10 cellular contexts compared by ENCODE assay signal in genomic region chr15:56869573-56869972, GRCh38. TPM values are rescaled to one million over a fixed set of nuclear protein-coding genes. Genes with fewer than 3 reads are reported as not detected.
A peak's percentile ranks its signal among the peaks of the same experiment; 100 is the strongest.
DNase-seq lines count a peak whose midpoint lies in the region; ATAC-seq, FAIRE-seq and TF ChIP-seq lines count a peak whose summit lies in the region.
"Had no signal": no experiment of that assay in that cellular context is flagged by ENCODE, and none has a peak within 500 bp of the region (broad histone marks: within the 10 kb centered on the region; RNA-seq: fewer than 3 reads in every experiment).

No MANE protein-coding gene starts in this region.

- no peak for TF ChIP-seq EP300 in GM12878 (IDR thresholded peaks at IDR 0.05; ENCODE audit: borderline replicate concordance in 1 of 2, control insufficient read depth in 1 of 2, low read depth in 2 of 2, low read length in 2 of 2)

- BruUV-seq in GM12878 (replicated peaks; lab: Mats Ljungman, UMichigan) = no TSS peak

- 32% methylated on average over 3 of the region's 3 CpGs for WGBS in GM12878 (ENCODE audit: insufficient coverage, insufficient replicate concordance, low lambda C conversion rate, missing lambda C conversion rate)
- WGBS in right lobe of liver (ENCODE audit: insufficient coverage, low coverage, low lambda C conversion rate, missing lambda C conversion rate) = 52% methylated on average over 3 of the region's 3 CpGs

- H3K9ac ChIP-seq in GM12878 (ENCODE audit: control insufficient read depth, insufficient read depth, low read length) = no peak overlapping the region

- TF ChIP-seq POLR2A in GM12878 (IDR thresholded peaks at IDR 0.05; ENCODE audit: low read depth, low read length) (no peak), right lobe of liver (IDR thresholded peaks at IDR 0.05) (no peak)

- H3K27me3 ChIP-seq in GM12878 (replicated peaks in 1 of 2; ENCODE audit: control insufficient read depth in 2 of 2, insufficient read depth in 2 of 2, low read length in 1 of 2) (no peaks in the 10 kb centered on the region), right lobe of liver (no peaks in the 10 kb centered on the region), upper lobe of right lung (no peaks in the 10 kb centered on the region)
- H3K27me3 ChIP-seq: pancreas had no signal

- no peak overlapping the region for H3K27ac ChIP-seq in GM12878 (ENCODE audit: control insufficient read depth, insufficient read depth)
- H3K27ac ChIP-seq in right lobe of liver = no peak overlapping the region
- no peak overlapping the region for H3K27ac ChIP-seq in upper lobe of right lung
- H3K27ac ChIP-seq: pancreas had no signal

- TF ChIP-seq RAD21 in GM12878 (IDR thresholded peaks at IDR 0.05; ENCODE audit: insufficient read depth, low read depth, low read length) = peak; percentile 73

- H4K20me1 ChIP-seq in GM12878 (ENCODE audit: control insufficient read depth, insufficient read depth) = no peaks in the 10 kb centered on the region

- intact Hi-C loops in GM12878 (cut with micrococcal nuclease; ENCODE audit: unreplicated experiment) = loop anchor here (1.0 kb wide), 2 partner anchors 48 to 373 kb away; no protein-coding TSS in a partner anchor
- intact Hi-C loops in right lobe of liver (cut with DNase I) = no loop called here
- intact Hi-C loops in upper lobe of right lung (cut with DNase I) = no loop called here

- no peak overlapping the region for H3K4me3 ChIP-seq in GM12878
- no peak overlapping the region for H3K4me3 ChIP-seq in right lobe of liver
- H3K4me3 ChIP-seq in upper lobe of right lung = no peak overlapping the region
- H3K4me3 ChIP-seq: pancreas had no signal

- POLR2A ChIA-PET in GM12878 (lab: Charles Lee) = no interaction called here

- TF ChIP-seq CTCF in GM12878 (IDR thresholded peaks at IDR 0.05 in 2 of 3, conservative IDR thresholded peaks at IDR 0.05 in 1 of 3; ENCODE audit: control insufficient read depth in 2 of 3, extremely low read depth in 1 of 3, insufficient read depth in 1 of 3, low read depth in 3 of 3, low read length in 3 of 3) (peak; percentile 43 to 53 (median 48); a peak in 5 of 6 replicates), right lobe of liver (IDR thresholded peaks at IDR 0.05) (peak; percentile 47 to 66 (median 50)), upper lobe of right lung (IDR thresholded peaks at IDR 0.05) (peak; percentile 51)

- H3K4me2 ChIP-seq in GM12878 (ENCODE audit: control insufficient read depth, insufficient read depth) = no peak overlapping the region

- in situ Hi-C loops in GM12878 (cut with MboI) = loop anchor here (5.0 kb wide), 1 partner anchor 377 kb away; no protein-coding TSS in a partner anchor

- RAD21 ChIA-PET in GM12878 (lab: Charles Lee; ENCODE audit: unreplicated experiment) = interaction anchor here (0.8 to 1.3 kb wide), 7 partner anchors 9 to 380 kb away, joined by 3 to 8 read pairs (median 4); no protein-coding TSS in a partner anchor

- no peak overlapping the region for H2AFZ ChIP-seq in GM12878 (ENCODE audit: control insufficient read depth, low read depth, low read length)

- H3K4me1 ChIP-seq in GM12878 (ENCODE audit: control insufficient read depth, insufficient read depth, low read length) (no peaks in the 10 kb centered on the region), right lobe of liver (no peaks in the 10 kb centered on the region), upper lobe of right lung (no peaks in the 10 kb centered on the region)

- DNase-seq in NCI-H1436 (lab: John Stamatoyannopoulos, UW) (peak; percentile 13), NCI-H1436 treated with DMSO at 0.1 percent for 48 hours (lab: John Stamatoyannopoulos, UW) (no peak), NCI-H1694 treated with DMSO at 0.1 percent for 48 hours (lab: John Stamatoyannopoulos, UW) (peak; percentile 16), GM12878 (ENCODE audit: low read depth, low spot score) (no peak), right lobe of liver (peak in 2 of 3 donors; percentile 30 to 58), upper lobe of right lung (no peak)
- DNase-seq: activated B cell treated with CpG ODN at 0.5 μM for 24 hours had no signal

- FAIRE-seq in GM12878 (lab: Jason Lieb, UNC) = no peak
- FAIRE-seq: pancreas had no signal

- H3K79me2 ChIP-seq in GM12878 (ENCODE audit: control insufficient read depth, insufficient read depth, low read length) = no peaks in the 10 kb centered on the region

- CTCF ChIA-PET in GM12878 (lab: Yijun Ruan, JAX) = interaction anchor here (0.6 to 2.8 kb wide), 13 partner anchors 13 to 658 kb away, joined by 3 to 26 read pairs (median 3); no protein-coding TSS in a partner anchor

- SMC1A ChIA-PET in GM12878 (lab: Charles Lee; ENCODE audit: uncharacterized antibody, unreplicated experiment) = interaction anchor here (0.7 to 2.0 kb wide), 8 partner anchors 9 to 378 kb away, joined by 3 to 17 read pairs (median 4); no protein-coding TSS in a partner anchor

- H3K36me3 ChIP-seq in GM12878 (ENCODE audit: control insufficient read depth in 2 of 2, insufficient read depth in 2 of 2, low read length in 1 of 2) (no peaks in the 10 kb centered on the region), right lobe of liver (no peaks in the 10 kb centered on the region), upper lobe of right lung (no peaks in the 10 kb centered on the region)
- H3K36me3 ChIP-seq: pancreas had no signal

- H3K9me3 ChIP-seq in GM12878 (replicated peaks; ENCODE audit: control insufficient read depth, insufficient read depth, low read length) (no peaks in the 10 kb centered on the region), right lobe of liver (no peaks in the 10 kb centered on the region), upper lobe of right lung (no peaks in the 10 kb centered on the region)
- H3K9me3 ChIP-seq: pancreas had no signal

- ATAC-seq in GM12878 = no peak
- ATAC-seq in right lobe of liver = peak; percentile 50 to 73 (median 62)
- peak; percentile 45 for ATAC-seq in upper lobe of right lung
- no peak for ATAC-seq in GM18873 (IDR thresholded peaks at IDR 0.05; ENCODE audit: low FRiP score, unreplicated experiment)
- no peak for ATAC-seq in GM19463 (IDR thresholded peaks at IDR 0.05; ENCODE audit: unreplicated experiment)

TF ChIP-seq in GM12878, 131 proteins besides CTCF, POLR2A, EP300 and RAD21:
- TF ChIP-seq POU2F2 (IDR thresholded peaks at IDR 0.05; ENCODE audit: borderline replicate concordance, low read depth, low read length) (no peak), YY1 (IDR thresholded peaks at IDR 0.05; ENCODE audit: low read depth, low read length) (0 out of 2 replicates have a peak, but pooled peaks have one; percentile 30), SMC3 (IDR thresholded peaks at IDR 0.05; ENCODE audit: borderline replicate concordance, low read length) (peak; percentile 72)

RNA-seq across cellular contexts. Expression of gene TCF12, which starts 48.9 kb away (rescaled TPM):
- 192 and 220 TPM in 2 replicates for total RNA-seq in GM12878 (2013; cell fraction: nucleolus; rRNA removed)
- total RNA-seq in GM12878 (2014; rRNA removed) = 70.9 and 72.5 TPM in 2 replicates
- total RNA-seq in GM12878 (2014; rRNA removed; fragmentation: Illumina TruSeq; extraction: Trizol) = 47.1 and 51.2 TPM in 2 replicates
- 66.5 and 68.1 TPM in 2 replicates for total RNA-seq in GM12878 (2021)
- polyA plus RNA-seq in GM12878 (2011; ENCODE audit: low read depth) = 8.0 TPM
- 43.4 and 69.3 TPM in 2 replicates for polyA plus RNA-seq in GM12878 (2011; rRNA removed)
- 52.1 and 60.9 TPM in 2 replicates for polyA plus RNA-seq in GM12878 (2011; cell fraction: cytosol; rRNA removed)
- 62.3 and 64.0 TPM in 2 replicates for polyA plus RNA-seq in GM12878 (2011; cell fraction: nucleus; rRNA removed)
- polyA plus RNA-seq in GM12878 (2012) = 13.1 and 20.3 TPM in 2 replicates
- 55.7 and 72.5 TPM in 2 replicates for polyA plus RNA-seq in GM12878 (2014; fragmentation: Illumina TruSeq; extraction: Trizol)
- 1 to 10 TPM; 8.2 to 9.0 TPM for polyA plus RNA-seq in GM12878 (2014; fragmentation: Nextera tagmentation; extraction: Ambion mirVana)
- polyA plus RNA-seq in GM12878 (2014; rRNA removed) = 36.4 and 43.1 TPM in 2 replicates
- polyA plus RNA-seq in GM12878 (2016; fragmentation: Nextera tagmentation; extraction: Ambion mirVana) = 10 to 100 TPM; 48.9 to 50.1 TPM
- 75.6 and 114 TPM in 2 replicates for polyA minus RNA-seq in GM12878 (2011; rRNA and poly(A)+ RNA removed)
- polyA minus RNA-seq in GM12878 (2011; cell fraction: cytosol; rRNA and poly(A)+ RNA removed) = 19.0 and 31.8 TPM in 2 replicates
- polyA minus RNA-seq in GM12878 (2011; cell fraction: nucleus; rRNA and poly(A)+ RNA removed) = 55.2 and 99.8 TPM in 2 replicates
- total RNA-seq in right lobe of liver = 10 to 100 TPM; 28.9 to 41.9 (median 35.3) TPM
- total RNA-seq in upper lobe of right lung = 103 TPM

Comparison
In these comparisons a context has a peak if more than half of its experiments do, and no peak if none do; other contexts are left out.
1. DNase-seq: peak in NCI-H1436 (single experiment), NCI-H1694 treated with DMSO at 0.1 percent for 48 hours (single experiment) and right lobe of liver (2 of 3); none in NCI-H1436 treated with DMSO at 0.1 percent for 48 hours (single experiment), GM12878 (single experiment) and upper lobe of right lung (single experiment).
2. ATAC-seq: peak in right lobe of liver (4 of 4) and upper lobe of right lung (single experiment); none in GM12878 (single experiment), GM18873 (single experiment) and GM19463 (single experiment).
3. Peak in every context shown above with its lines, with median percentiles within 50 percentile points of each other: CTCF ChIP-seq.